ENCODE assay signal across 17 cellular contexts in the genomic region with DNA sequence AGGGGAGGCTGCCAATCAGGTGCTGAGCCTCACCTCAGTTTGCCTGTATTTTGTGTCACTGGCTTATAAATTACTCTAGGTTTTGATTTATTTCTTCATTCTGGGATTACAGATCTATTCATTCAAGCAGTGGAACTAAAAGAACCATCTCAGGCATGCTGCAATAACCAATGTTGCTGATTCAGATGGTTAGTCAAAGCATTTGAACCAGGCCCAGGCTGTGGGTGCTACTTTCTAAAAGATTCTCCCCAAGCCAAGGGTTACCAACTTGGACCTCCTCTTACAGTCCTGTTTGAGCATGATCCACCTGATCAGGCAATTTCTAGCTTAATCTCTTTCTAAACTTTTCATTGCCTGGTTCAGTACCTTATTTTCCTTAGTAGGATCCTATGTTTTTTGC.
DNase-seq lines count a peak whose midpoint lies in the region; ATAC-seq and TF ChIP-seq lines count a peak whose summit lies in the region.
"Had no signal": no experiment of that assay in that cellular context is flagged by ENCODE, and none has a peak within 500 bp of the region (broad histone marks: within the 10 kb centered on the region; RNA-seq: fewer than 3 reads in every experiment).

No MANE protein-coding gene starts in this region.

- ATAC-seq in CD4-positive, alpha-beta T cell (ENCODE audit: poor library complexity), result no peak
- no peak for ATAC-seq in activated naive CD8-positive, alpha-beta T cell treated with anti-CD3 and anti-CD28 coated beads, Interleukin-2, amount 10 ng/mL, durations not matched to agents 7 days and 5 days (ENCODE audit: low read depth)
- no peak for ATAC-seq in naive B cell (ENCODE audit: low read depth in 2 of 2)
- no peak for ATAC-seq in HG02970 (IDR thresholded peaks at IDR 0.05; ENCODE audit: low FRiP score, unreplicated experiment)
- ATAC-seq: activated CD8-positive, alpha-beta memory T cell treated with anti-CD3 and anti-CD28 coated beads, Interleukin-2, amount 10 ng/mL, durations not matched to agents 7 days and 5 days had no signal

- CTCF ChIA-PET in CD4-positive, alpha-beta T cell (lab: Charles Lee), result interaction anchor here (1.7 kb wide), 1 partner anchor 41 kb away, joined by 4 read pairs; no protein-coding TSS in a partner anchor

- TF ChIP-seq CTCF in AG10803 (conservative IDR thresholded peaks at IDR 0.05; ENCODE audit: low read length) (no peak), BE2C (IDR thresholded peaks at IDR 0.05; ENCODE audit: low read depth, low read length) (no peak)
- TF ChIP-seq CTCF in CD4-positive, alpha-beta T cell (IDR thresholded peaks at IDR 0.05), result no peak

- H3K27me3 ChIP-seq in CD4-positive, alpha-beta T cell (ENCODE audit: control insufficient read depth, insufficient read depth, low read length), result no peaks in the 10 kb centered on the region
- H3K27me3 ChIP-seq in BE2C, result no peaks in the 10 kb centered on the region
- H3K27me3 ChIP-seq: esophagus squamous epithelium, tibial nerve had no signal

- H3K4me1 ChIP-seq in BE2C, result 0 out of 2 replicates have a peak, but pooled peaks cover 8% of the 10 kb centered on the region

- peaks cover 47% of the 10 kb centered on the region for H3K36me3 Mint-ChIP-seq in CD4-positive, alpha-beta T cell (ENCODE audit: low read depth)
- H3K36me3 Mint-ChIP-seq in activated naive CD8-positive, alpha-beta T cell treated with anti-CD3 and anti-CD28 coated beads, Interleukin-2, amount 10 ng/mL, durations not matched to agents 7 days and 5 days, result peaks cover 26% of the 10 kb centered on the region
- peaks cover 0 to 4% of the 10 kb centered on the region in 2 donors for H3K36me3 Mint-ChIP-seq in naive B cell

- intact Hi-C loops in CD4-positive, alpha-beta T cell (cut with DNase I, micrococcal nuclease), result no loop called here

- no peaks in the 10 kb centered on the region for H3K36me3 ChIP-seq in BE2C
- H3K36me3 ChIP-seq: esophagus squamous epithelium, tibial nerve had no signal

- H3K4me3 Mint-ChIP-seq in CD4-positive, alpha-beta T cell, result peak overlapping the region; percentile 6
- H3K4me3 Mint-ChIP-seq in activated naive CD8-positive, alpha-beta T cell treated with anti-CD3 and anti-CD28 coated beads, Interleukin-2, amount 10 ng/mL, durations not matched to agents 7 days and 5 days, result no peak overlapping the region
- H3K4me3 Mint-ChIP-seq in naive B cell, result peak overlapping the region in 2 of 8 donors; percentile 39 to 65
- H3K4me3 Mint-ChIP-seq: activated CD8-positive, alpha-beta memory T cell treated with anti-CD3 and anti-CD28 coated beads, Interleukin-2, amount 10 ng/mL, durations not matched to agents 7 days and 5 days had no signal

- H3K9me3 ChIP-seq in CD4-positive, alpha-beta T cell (ENCODE audit: control insufficient read depth, low read length), result no peaks in the 10 kb centered on the region
- no peaks in the 10 kb centered on the region for H3K9me3 ChIP-seq in BE2C
- H3K9me3 ChIP-seq: esophagus squamous epithelium, SK-N-SH, tibial nerve had no signal

- H3K27ac ChIP-seq in CD4-positive, alpha-beta T cell (ENCODE audit: low read depth, low read length), result peak overlapping the region; percentile 16
- H3K27ac ChIP-seq: esophagus squamous epithelium, tibial nerve had no signal

- no peaks in the 10 kb centered on the region for H3K9me3 Mint-ChIP-seq in CD4-positive, alpha-beta T cell
- no peaks in the 10 kb centered on the region for H3K9me3 Mint-ChIP-seq in activated naive CD8-positive, alpha-beta T cell treated with anti-CD3 and anti-CD28 coated beads, Interleukin-2, amount 10 ng/mL, durations not matched to agents 7 days and 5 days
- no peaks in the 10 kb centered on the region for H3K9me3 Mint-ChIP-seq in naive B cell

- no peaks in the 10 kb centered on the region for H3K27me3 Mint-ChIP-seq in CD4-positive, alpha-beta T cell
- H3K27me3 Mint-ChIP-seq in activated naive CD8-positive, alpha-beta T cell treated with anti-CD3 and anti-CD28 coated beads, Interleukin-2, amount 10 ng/mL, durations not matched to agents 7 days and 5 days, result no peaks in the 10 kb centered on the region
- H3K27me3 Mint-ChIP-seq in naive B cell, result no peaks in the 10 kb centered on the region
- H3K27me3 Mint-ChIP-seq: activated CD8-positive, alpha-beta memory T cell treated with anti-CD3 and anti-CD28 coated beads, Interleukin-2, amount 10 ng/mL, durations not matched to agents 7 days and 5 days had no signal

- H3K4me3 ChIP-seq in AG10803 (ENCODE audit: low read length) (no peak overlapping the region), BE2C (ENCODE audit: low read depth, low read length) (no peak overlapping the region)
- H3K4me3 ChIP-seq: esophagus squamous epithelium, tibial nerve had no signal

- peak overlapping the region; percentile 91 for H3K27ac Mint-ChIP-seq in CD4-positive, alpha-beta T cell
- H3K27ac Mint-ChIP-seq in activated naive CD8-positive, alpha-beta T cell treated with anti-CD3 and anti-CD28 coated beads, Interleukin-2, amount 10 ng/mL, durations not matched to agents 7 days and 5 days, result peak overlapping the region; percentile 5
- H3K27ac Mint-ChIP-seq in naive B cell, result peak overlapping the region in 5 of 6 donors; percentile 73 to 89 (median 82)
- H3K27ac Mint-ChIP-seq: activated CD8-positive, alpha-beta memory T cell treated with anti-CD3 and anti-CD28 coated beads, Interleukin-2, amount 10 ng/mL, durations not matched to agents 7 days and 5 days had no signal

- DNase-seq in AG10803 (ENCODE audit: low read depth) (peak; percentile 43), naive B cell (no peak), BE2C (no peak), superior temporal gyrus (ENCODE audit: extremely low spot score) (no peak)
- no peak for DNase-seq in CD4-positive, alpha-beta T cell
- no peak for DNase-seq in activated naive CD8-positive, alpha-beta T cell treated with anti-CD3 and anti-CD28 coated beads, Interleukin-2, amount 10 ng/mL, durations not matched to agents 7 days and 5 days
- DNase-seq: activated CD4-positive, CD25-positive, alpha-beta regulatory T cell treated with anti-CD3 and anti-CD28 coated beads, Interleukin-2, amount 50 U/mL, for 72 hours; activated CD8-positive, alpha-beta memory T cell treated with anti-CD3 and anti-CD28 coated beads, Interleukin-2, amount 10 ng/mL, durations not matched to agents 7 days and 5 days; aorta; effector CD4-positive, alpha-beta T cell; esophagus squamous epithelium; NCI-H1105 treated with DMSO at 0.1 percent for 48 hours; NCI-H510A; posterior cingulate gyrus; SK-N-SH had no signal

- POLR2A ChIA-PET in CD4-positive, alpha-beta T cell (lab: Charles Lee), result interaction anchor here (1.0 to 5.6 kb wide), 6 partner anchors 10 to 66 kb away, joined by 3 to 23 read pairs (median 6); no protein-coding TSS in a partner anchor
- POLR2A ChIA-PET in activated naive CD8-positive, alpha-beta T cell treated with anti-CD3 and anti-CD28 coated beads, Interleukin-2, amount 10 ng/mL, durations not matched to agents 7 days and 5 days (lab: Charles Lee), result no interaction called here

- peaks cover 98% of the 10 kb centered on the region for H3K4me1 Mint-ChIP-seq in CD4-positive, alpha-beta T cell (ENCODE audit: low read depth)
- H3K4me1 Mint-ChIP-seq in activated naive CD8-positive, alpha-beta T cell treated with anti-CD3 and anti-CD28 coated beads, Interleukin-2, amount 10 ng/mL, durations not matched to agents 7 days and 5 days, result peaks cover 59% of the 10 kb centered on the region
- peaks cover 71 to 97% (median 84%) of the 10 kb centered on the region in 3 donors for H3K4me1 Mint-ChIP-seq in naive B cell

Comparison
In these comparisons a context has a peak if more than half of its experiments do, and no peak if none do; other contexts are left out.
1. H3K27ac Mint-ChIP-seq: peak in every context shown above with its lines; median percentile 91 in CD4-positive, alpha-beta T cell; 82 in naive B cell; 5 in activated naive CD8-positive, alpha-beta T cell treated with anti-CD3 and anti-CD28 coated beads, Interleukin-2, amount 10 ng/mL, durations not matched to agents 7 days and 5 days.